11 cellular contexts compared by ENCODE assay signal in the genomic region with DNA sequence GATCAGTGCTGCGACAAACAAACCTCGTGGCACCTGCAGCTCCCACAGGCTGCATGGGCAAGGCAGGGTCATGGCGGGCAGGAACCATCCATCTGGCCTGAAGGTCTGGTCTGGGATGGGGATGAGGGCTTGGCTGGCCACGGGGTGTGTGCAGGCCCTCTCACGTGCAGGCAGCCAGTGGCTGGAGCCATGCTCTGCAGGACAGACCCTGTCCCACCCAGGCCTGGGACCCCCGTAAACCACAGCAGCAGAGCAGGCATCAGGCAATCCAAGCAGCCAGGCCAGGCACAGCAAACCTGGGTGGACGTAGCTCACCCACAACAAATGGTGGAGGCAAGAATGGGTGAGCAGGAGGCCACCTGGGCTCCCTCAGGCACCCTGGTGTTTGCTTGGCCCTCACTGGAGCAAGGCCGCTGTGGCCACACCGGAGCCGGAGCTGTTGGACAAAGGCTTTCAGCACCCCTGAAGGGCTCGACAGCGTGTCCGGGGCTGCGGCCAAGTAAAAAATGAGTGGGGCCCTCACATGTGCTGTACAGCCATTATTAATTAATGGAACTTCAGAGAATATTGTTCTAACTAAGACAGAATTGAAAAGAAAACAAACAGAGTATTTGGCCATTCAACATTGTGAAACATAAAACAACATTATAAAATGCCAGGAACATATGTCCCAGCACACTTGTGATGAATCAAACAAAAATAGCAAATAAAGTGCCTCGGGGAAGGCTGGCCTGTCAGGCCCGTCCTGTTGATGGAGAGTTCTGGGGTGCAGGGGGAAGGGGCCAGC. TPM values are rescaled to one million over a fixed set of nuclear protein-coding genes. Genes with fewer than 3 reads are reported as not detected.
DNase-seq lines count a peak whose midpoint lies in the region; ATAC-seq and TF ChIP-seq lines count a peak whose summit lies in the region.
"Had no signal": no experiment of that assay in that cellular context is flagged by ENCODE, and none has a peak within 500 bp of the region (broad histone marks: within the 10 kb centered on the region; RNA-seq: fewer than 3 reads in every experiment).

No MANE protein-coding gene starts in this region.

- H3K27me3 ChIP-seq in Caco-2 (replicated peaks; ENCODE audit: control insufficient read depth, insufficient read depth, low read length) (no peaks in the 10 kb centered on the region), HUES6 (ENCODE audit: control insufficient read depth, insufficient read depth, low read length) (no peaks in the 10 kb centered on the region)
- H3K27me3 ChIP-seq: cardiac muscle cell had no signal

- CTCF ChIA-PET in Caco-2 (lab: Charles Lee): no interaction called here

- H3K9me3 Mint-ChIP-seq in Caco-2 (ENCODE audit: unreplicated experiment) (no peaks in the 10 kb centered on the region), endothelial cell (ENCODE audit: unreplicated experiment) (no peaks in the 10 kb centered on the region), osteocyte (ENCODE audit: unreplicated experiment) (no peaks in the 10 kb centered on the region)

- H3K4me1 ChIP-seq in Caco-2 (peaks cover 38% of the 10 kb centered on the region), HUES6 (ENCODE audit: control insufficient read depth, insufficient read depth, low read length) (peaks cover 43% of the 10 kb centered on the region)

- H3K4me3 Mint-ChIP-seq in Caco-2 (ENCODE audit: unreplicated experiment) (peak overlapping the region; percentile 27), endothelial cell (ENCODE audit: unreplicated experiment) (peak overlapping the region; percentile 56), osteocyte (ENCODE audit: unreplicated experiment) (peak overlapping the region; percentile 27)

- H3K36me3 ChIP-seq in Caco-2 (ENCODE audit: control insufficient read depth, insufficient read depth, low read length) (no peaks in the 10 kb centered on the region; the same call in 1 of the 2 replicates), HUES6 (ENCODE audit: control insufficient read depth, insufficient read depth, low read length) (peaks cover 3% of the 10 kb centered on the region; the same call in 1 of the 2 replicates)
- H3K36me3 ChIP-seq: cardiac muscle cell had no signal

- TF ChIP-seq CTCF in Caco-2 (IDR thresholded peaks at IDR 0.05; ENCODE audit: insufficient read depth in 1 of 2, low read depth in 1 of 2, low read length in 1 of 2, severe bottlenecking in 1 of 2, unreplicated experiment in 1 of 2) (no peak), endothelial cell (IDR thresholded peaks at IDR 0.05; ENCODE audit: unreplicated experiment) (no peak), osteocyte (IDR thresholded peaks at IDR 0.05) (no peak)

- ATAC-seq in HG03521 (IDR thresholded peaks at IDR 0.05; ENCODE audit: unreplicated experiment) (no peak), HG02759 (IDR thresholded peaks at IDR 0.05; ENCODE audit: unreplicated experiment) (no peak), GM18867 (IDR thresholded peaks at IDR 0.05; ENCODE audit: unreplicated experiment) (no peak)

- H3K27ac ChIP-seq in HUES6 (ENCODE audit: low read depth, low read length): no peak overlapping the region
- H3K27ac ChIP-seq: cardiac muscle cell had no signal

- no peaks in the 10 kb centered on the region for H3K9me3 ChIP-seq in Caco-2
- no peaks in the 10 kb centered on the region for H3K9me3 ChIP-seq in HUES6 (ENCODE audit: control insufficient read depth, insufficient read depth, low read depth, low read length)

- H3K27ac Mint-ChIP-seq in Caco-2 (ENCODE audit: unreplicated experiment): peak overlapping the region; percentile 100
- H3K27ac Mint-ChIP-seq in endothelial cell (ENCODE audit: unreplicated experiment): no peak overlapping the region
- H3K27ac Mint-ChIP-seq in osteocyte (ENCODE audit: unreplicated experiment): peak overlapping the region; percentile 82

- intact Hi-C loops in Caco-2 (cut with micrococcal nuclease; ENCODE audit: unreplicated experiment): no loop called here

- H3K4me3 ChIP-seq in Caco-2 (ENCODE audit: low read depth, low read length) (no peak overlapping the region), HUES6 (ENCODE audit: low read depth, low read length) (no peak overlapping the region)
- H3K4me3 ChIP-seq: cardiac muscle cell, skin epidermis had no signal

- peaks cover 22% of the 10 kb centered on the region for H3K36me3 Mint-ChIP-seq in Caco-2 (ENCODE audit: insufficient read depth, unreplicated experiment)
- H3K36me3 Mint-ChIP-seq in endothelial cell (ENCODE audit: low read depth, unreplicated experiment): no peaks in the 10 kb centered on the region
- no peaks in the 10 kb centered on the region for H3K36me3 Mint-ChIP-seq in osteocyte (ENCODE audit: unreplicated experiment)

- POLR2A ChIA-PET in Caco-2 (lab: Charles Lee): no interaction called here

- peak in 1 of 2 experiments; percentile 25 for DNase-seq in Caco-2
- DNase-seq in endothelial cell (ENCODE audit: low spot score): no peak
- DNase-seq in osteocyte (ENCODE audit: extremely low spot score, unreplicated experiment): no peak
- no peak for DNase-seq in NCI-H345 treated with DMSO at 0.1 percent for 48 hours (lab: John Stamatoyannopoulos, UW; ENCODE audit: unreplicated experiment)
- DNase-seq: NCI-H187 treated with DMSO at 0.1 percent for 48 hours had no signal

- H3K27me3 Mint-ChIP-seq in Caco-2 (ENCODE audit: insufficient read depth, unreplicated experiment) (no peaks in the 10 kb centered on the region), endothelial cell (ENCODE audit: unreplicated experiment) (peaks cover 16% of the 10 kb centered on the region), osteocyte (ENCODE audit: unreplicated experiment) (no peaks in the 10 kb centered on the region)

- H3K4me1 Mint-ChIP-seq in Caco-2 (ENCODE audit: low read depth, unreplicated experiment): peaks cover 13% of the 10 kb centered on the region
- peaks cover 13% of the 10 kb centered on the region for H3K4me1 Mint-ChIP-seq in endothelial cell (ENCODE audit: unreplicated experiment)
- H3K4me1 Mint-ChIP-seq in osteocyte (ENCODE audit: unreplicated experiment): peaks cover 79% of the 10 kb centered on the region

- peak overlapping the region; percentile 5 for H3K9ac ChIP-seq in HUES6 (ENCODE audit: low read length)

- BruUV-seq in Caco-2 (replicated peaks; lab: Mats Ljungman, UMichigan): no TSS peak

RNA-seq across cellular contexts. Expression of gene GNB1L, which starts 24.0 kb away (rescaled TPM):
- 13.4 and 15.8 TPM in 2 replicates for total RNA-seq in Caco-2 (2022)
- 3.7 TPM for total RNA-seq in endothelial cell (ENCODE audit: unreplicated experiment)
- total RNA-seq in osteocyte: 6.0 and 6.1 TPM in 2 replicates

RNA-seq across cellular contexts. Expression of gene RTL10, which starts 24.0 kb away (rescaled TPM):
- total RNA-seq in Caco-2 (2022) (27.5 and 29.7 TPM in 2 replicates), endothelial cell (ENCODE audit: unreplicated experiment) (20.3 TPM), osteocyte (28.5 and 30.4 TPM in 2 replicates)
